10 cellular contexts compared by ENCODE assay signal in the genomic region with DNA sequence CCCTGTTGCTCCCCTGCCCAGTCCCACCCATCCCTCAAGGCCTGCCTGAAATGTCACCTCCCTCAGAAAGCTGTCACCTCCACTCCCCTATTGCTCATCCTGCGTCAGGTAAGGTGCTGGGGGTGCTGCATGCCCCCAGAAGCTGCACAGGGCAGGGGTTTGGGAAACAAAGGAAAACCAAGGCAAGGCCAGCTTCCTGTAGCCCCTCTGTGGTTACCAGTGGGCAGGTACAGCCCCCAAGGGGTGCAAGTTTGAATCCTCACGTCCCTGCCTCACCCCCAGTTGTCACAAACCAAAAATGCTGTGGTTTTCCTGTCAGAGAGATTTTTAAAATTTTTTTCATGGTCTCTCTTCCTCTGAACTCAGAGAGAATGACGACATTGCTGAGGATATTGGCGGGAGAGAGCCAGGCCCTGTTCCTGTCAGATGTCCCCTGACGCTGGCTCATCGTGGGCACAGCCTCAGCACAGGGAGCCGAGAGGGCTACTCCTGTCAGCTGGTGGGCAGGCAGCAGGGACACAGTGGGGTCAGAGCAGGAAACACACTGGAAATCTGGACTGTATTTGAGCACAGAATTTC. TPM values are rescaled to one million over a fixed set of nuclear protein-coding genes. Genes with fewer than 3 reads are reported as not detected.
DNase-seq lines count a peak whose midpoint lies in the region; ATAC-seq, FAIRE-seq and TF ChIP-seq lines count a peak whose summit lies in the region.
"Had no signal": no experiment of that assay in that cellular context is flagged by ENCODE, and none has a peak within 500 bp of the region (broad histone marks: within the 10 kb centered on the region; RNA-seq: fewer than 3 reads in every experiment).

No MANE protein-coding gene starts in this region.

- no peak overlapping the region for H3K4me3 ChIP-seq in fibroblast of the aortic adventitia (ENCODE audit: low read depth, low read length)
- no peak overlapping the region for H3K4me3 ChIP-seq in gastroesophageal sphincter
- H3K4me3 ChIP-seq: lung had no signal

- no peak for FAIRE-seq in H54 (lab: Jason Lieb, UNC)

- H3K36me3 Mint-ChIP-seq in activated CD8-positive, alpha-beta T cell treated with anti-CD3 and anti-CD28 coated beads for 36 hours (ENCODE audit: low read depth), result peaks cover 57% of the 10 kb centered on the region

- peak; percentile 67 for ATAC-seq in activated CD8-positive, alpha-beta T cell treated with anti-CD3 and anti-CD28 coated beads for 36 hours
- ATAC-seq in GM18873 (IDR thresholded peaks at IDR 0.05; ENCODE audit: low FRiP score, unreplicated experiment) (no peak), gastroesophageal sphincter (no peak), GM21367 (IDR thresholded peaks at IDR 0.05; ENCODE audit: unreplicated experiment) (no peak)

- TF ChIP-seq POLR2A in H54 (IDR thresholded peaks at IDR 0.05; ENCODE audit: low read depth, low read length) (peak; percentile 46; the same call in 1 of the 2 replicates), gastroesophageal sphincter (IDR thresholded peaks at IDR 0.05) (no peak)

- peaks cover 0 to 7% (median 0%) of the 10 kb centered on the region in 3 donors for H3K4me1 ChIP-seq in gastroesophageal sphincter

- no peaks in the 10 kb centered on the region for H3K9me3 ChIP-seq in gastroesophageal sphincter

- TF ChIP-seq CTCF in activated CD8-positive, alpha-beta T cell treated with anti-CD3 and anti-CD28 coated beads for 36 hours (IDR thresholded peaks at IDR 0.05), result no peak
- TF ChIP-seq CTCF in fibroblast of the aortic adventitia (IDR thresholded peaks at IDR 0.05; ENCODE audit: insufficient read depth, low read length) (no peak), gastroesophageal sphincter (IDR thresholded peaks at IDR 0.05) (no peak)

- POLR2A ChIA-PET in activated CD8-positive, alpha-beta T cell treated with anti-CD3 and anti-CD28 coated beads for 36 hours (lab: Charles Lee), result interaction anchor here (0.6 to 7.0 kb wide), 13 partner anchors 8 to 118 kb away, joined by 3 to 62 read pairs (median 6); a partner anchor contains a TSS

- H3K36me3 ChIP-seq in gastroesophageal sphincter, result no peaks in the 10 kb centered on the region

- no peak for TF ChIP-seq EP300 in gastroesophageal sphincter (IDR thresholded peaks at IDR 0.05)

- DNase-seq in 8988T (peak; percentile 61), H54 (ENCODE audit: insufficient read length, low spot score) (peak; percentile 48), fibroblast of the aortic adventitia (ENCODE audit: low read depth) (peak; percentile 31), NCI-H748 treated with DMSO at 0.1 percent for 48 hours (lab: John Stamatoyannopoulos, UW) (no peak)
- peak; percentile 81 for DNase-seq in activated CD8-positive, alpha-beta T cell treated with anti-CD3 and anti-CD28 coated beads for 36 hours
- DNase-seq: substantia nigra had no signal

- H3K4me3 Mint-ChIP-seq in activated CD8-positive, alpha-beta T cell treated with anti-CD3 and anti-CD28 coated beads for 36 hours, result peak overlapping the region; percentile 40

- H3K27ac Mint-ChIP-seq in activated CD8-positive, alpha-beta T cell treated with anti-CD3 and anti-CD28 coated beads for 36 hours, result peak overlapping the region; percentile 100

- CTCF ChIA-PET in activated CD8-positive, alpha-beta T cell treated with anti-CD3 and anti-CD28 coated beads for 36 hours (lab: Charles Lee), result interaction anchor here (0.7 to 7.2 kb wide), 13 partner anchors 9 to 49 kb away, joined by 3 to 105 read pairs (median 8); no protein-coding TSS in a partner anchor

- intact Hi-C loops in activated CD8-positive, alpha-beta T cell treated with anti-CD3 and anti-CD28 coated beads for 36 hours (cut with micrococcal nuclease), result loop anchor here (5.0 kb wide), 1 partner anchor 35 kb away; no protein-coding TSS in a partner anchor

- peak overlapping the region in 1 of 4 donors; percentile 7 for H3K27ac ChIP-seq in gastroesophageal sphincter

- no peaks in the 10 kb centered on the region for H3K27me3 Mint-ChIP-seq in activated CD8-positive, alpha-beta T cell treated with anti-CD3 and anti-CD28 coated beads for 36 hours

- WGBS in gastroesophageal sphincter (ENCODE audit: low coverage in 1 of 2), 2 donors, result 41 to 73% methylated on average over 2 to 5 of the region's 7 CpGs

- no peaks in the 10 kb centered on the region for H3K27me3 ChIP-seq in gastroesophageal sphincter

- H3K4me1 Mint-ChIP-seq in activated CD8-positive, alpha-beta T cell treated with anti-CD3 and anti-CD28 coated beads for 36 hours (ENCODE audit: low read depth), result peaks cover 79% of the 10 kb centered on the region

- H3K9me3 Mint-ChIP-seq in activated CD8-positive, alpha-beta T cell treated with anti-CD3 and anti-CD28 coated beads for 36 hours, result no peaks in the 10 kb centered on the region

RNA-seq across cellular contexts. Expression of a gene that starts 27.0 kb away (rescaled TPM):
- total RNA-seq in activated CD8-positive, alpha-beta T cell treated with anti-CD3 and anti-CD28 coated beads for 36 hours, result 100 to 1,000 TPM; 113 to 121 TPM
- total RNA-seq in fibroblast of the aortic adventitia (ENCODE audit: low replicate concordance) (0.18 TPM in 1 of 2 replicates, not detected in the other), gastroesophageal sphincter (10 to 100 TPM in 2 of 4 donors, 1 to 10 TPM in 2; 7.1 to 18.2 (median 9.0) TPM)

RNA-seq across cellular contexts. Expression of a gene that starts 49.0 kb away (rescaled TPM):
- 10 to 100 TPM; 25.6 to 27.0 TPM for total RNA-seq in activated CD8-positive, alpha-beta T cell treated with anti-CD3 and anti-CD28 coated beads for 36 hours
- 194 and 288 TPM in 2 replicates for total RNA-seq in fibroblast of the aortic adventitia (ENCODE audit: low replicate concordance)
- 100 to 1,000 TPM; 163 to 205 (median 171) TPM for total RNA-seq in gastroesophageal sphincter

Comparison
In these comparisons a context has a peak if more than half of its experiments do, and no peak if none do; other contexts are left out.
1. RNA of a gene that starts 27.0 kb away (total RNA-seq): 113 to 121 TPM in activated CD8-positive, alpha-beta T cell treated with anti-CD3 and anti-CD28 coated beads for 36 hours; 7.1 to 18.2 TPM in gastroesophageal sphincter and 0.18 TPM in fibroblast of the aortic adventitia; every median in the first group is over 4 times any median in the second.